In the genomic region with DNA sequence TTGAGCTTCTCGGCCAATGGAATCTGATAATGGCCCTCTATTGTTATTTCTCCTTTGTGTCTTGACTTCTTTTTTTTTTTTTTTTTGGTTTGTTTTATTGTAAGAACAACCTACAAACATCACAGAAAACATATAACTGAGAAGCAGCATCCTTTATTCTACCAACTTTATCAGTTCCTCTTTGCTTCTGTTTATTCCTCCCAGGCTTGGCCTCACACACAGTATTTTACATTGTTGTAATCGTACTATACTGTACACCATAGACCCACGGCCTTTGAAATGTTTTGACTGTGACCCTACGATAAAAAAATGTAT, we compare ENCODE assay signal across 1 cellular context.
TF ChIP-seq lines count a peak whose summit lies in the region.

No MANE protein-coding gene starts in this region.

TF ChIP-seq in K562, 482 proteins besides CTCF, POLR2A, EP300 and RAD21 (continued from another document):
- TF ChIP-seq, protein P1, sequence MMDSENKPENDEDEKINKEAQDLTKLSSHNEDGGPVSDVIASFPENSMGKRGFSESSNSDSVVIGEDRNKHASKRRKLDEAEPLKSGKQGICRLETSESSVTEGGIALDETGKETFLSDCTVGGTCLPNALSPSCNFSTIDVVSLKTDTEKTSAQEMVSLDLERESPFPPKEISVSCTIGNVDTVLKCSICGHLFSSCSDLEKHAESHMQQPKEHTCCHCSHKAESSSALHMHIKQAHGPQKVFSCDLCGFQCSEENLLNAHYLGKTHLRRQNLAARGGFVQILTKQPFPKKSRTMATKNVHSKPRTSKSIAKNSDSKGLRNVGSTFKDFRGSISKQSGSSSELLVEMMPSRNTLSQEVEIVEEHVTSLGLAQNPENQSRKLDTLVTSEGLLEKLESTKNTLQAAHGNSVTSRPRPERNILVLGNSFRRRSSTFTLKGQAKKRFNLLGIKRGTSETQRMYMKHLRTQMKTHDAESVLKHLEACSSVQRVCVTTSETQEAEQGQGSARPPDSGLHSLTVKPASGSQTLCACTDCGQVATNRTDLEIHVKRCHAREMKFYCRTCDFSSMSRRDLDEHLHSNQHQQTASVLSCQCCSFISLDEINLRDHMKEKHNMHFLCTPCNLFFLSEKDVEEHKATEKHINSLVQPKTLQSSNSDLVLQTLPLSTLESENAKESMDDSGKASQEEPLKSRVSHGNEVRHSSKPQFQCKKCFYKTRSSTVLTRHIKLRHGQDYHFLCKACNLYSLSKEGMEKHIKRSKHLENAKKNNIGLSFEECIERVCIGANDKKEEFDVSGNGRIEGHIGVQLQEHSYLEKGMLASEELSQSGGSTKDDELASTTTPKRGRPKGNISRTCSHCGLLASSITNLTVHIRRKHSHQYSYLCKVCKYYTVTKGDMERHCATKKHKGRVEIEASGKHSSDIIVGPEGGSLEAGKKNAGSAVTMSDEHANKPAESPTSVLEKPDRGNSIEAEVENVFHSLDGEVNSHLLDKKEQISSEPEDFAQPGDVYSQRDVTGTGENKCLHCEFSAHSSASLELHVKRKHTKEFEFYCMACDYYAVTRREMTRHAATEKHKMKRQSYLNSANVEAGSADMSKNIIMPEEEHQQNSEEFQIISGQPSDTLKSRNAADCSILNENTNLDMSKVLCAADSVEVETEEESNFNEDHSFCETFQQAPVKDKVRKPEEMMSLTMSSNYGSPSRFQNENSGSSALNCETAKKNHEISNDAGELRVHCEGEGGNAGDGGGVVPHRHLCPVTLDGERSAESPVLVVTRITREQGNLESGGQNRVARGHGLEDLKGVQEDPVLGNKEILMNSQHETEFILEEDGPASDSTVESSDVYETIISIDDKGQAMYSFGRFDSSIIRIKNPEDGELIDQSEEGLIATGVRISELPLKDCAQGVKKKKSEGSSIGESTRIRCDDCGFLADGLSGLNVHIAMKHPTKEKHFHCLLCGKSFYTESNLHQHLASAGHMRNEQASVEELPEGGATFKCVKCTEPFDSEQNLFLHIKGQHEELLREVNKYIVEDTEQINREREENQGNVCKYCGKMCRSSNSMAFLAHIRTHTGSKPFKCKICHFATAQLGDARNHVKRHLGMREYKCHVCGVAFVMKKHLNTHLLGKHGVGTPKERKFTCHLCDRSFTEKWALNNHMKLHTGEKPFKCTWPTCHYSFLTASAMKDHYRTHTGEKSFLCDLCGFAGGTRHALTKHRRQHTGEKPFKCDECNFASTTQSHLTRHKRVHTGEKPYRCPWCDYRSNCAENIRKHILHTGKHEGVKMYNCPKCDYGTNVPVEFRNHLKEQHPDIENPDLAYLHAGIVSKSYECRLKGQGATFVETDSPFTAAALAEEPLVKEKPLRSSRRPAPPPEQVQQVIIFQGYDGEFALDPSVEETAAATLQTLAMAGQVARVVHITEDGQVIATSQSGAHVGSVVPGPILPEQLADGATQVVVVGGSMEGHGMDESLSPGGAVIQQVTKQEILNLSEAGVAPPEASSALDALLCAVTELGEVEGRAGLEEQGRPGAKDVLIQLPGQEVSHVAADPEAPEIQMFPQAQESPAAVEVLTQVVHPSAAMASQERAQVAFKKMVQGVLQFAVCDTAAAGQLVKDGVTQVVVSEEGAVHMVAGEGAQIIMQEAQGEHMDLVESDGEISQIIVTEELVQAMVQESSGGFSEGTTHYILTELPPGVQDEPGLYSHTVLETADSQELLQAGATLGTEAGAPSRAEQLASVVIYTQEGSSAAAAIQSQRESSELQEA (IDR thresholded peaks at IDR 0.05; ENCODE audit: low read depth) = no peak
- TF ChIP-seq KLF16 (IDR thresholded peaks at IDR 0.05) = no peak
- TF ChIP-seq, protein P2, sequence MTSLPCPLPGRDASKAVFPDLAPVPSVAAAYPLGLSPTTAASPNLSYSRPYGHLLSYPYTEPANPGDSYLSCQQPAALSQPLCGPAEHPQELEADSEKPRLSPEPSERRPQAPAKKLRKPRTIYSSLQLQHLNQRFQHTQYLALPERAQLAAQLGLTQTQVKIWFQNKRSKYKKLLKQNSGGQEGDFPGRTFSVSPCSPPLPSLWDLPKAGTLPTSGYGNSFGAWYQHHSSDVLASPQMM (CRISPR knock-in tag; IDR thresholded peaks at IDR 0.05) = no peak
- no peak for TF ChIP-seq HNRNPLL (IDR thresholded peaks at IDR 0.05; ENCODE audit: low read depth, low read length, poor library complexity, severe bottlenecking)
- TF ChIP-seq, protein P3, sequence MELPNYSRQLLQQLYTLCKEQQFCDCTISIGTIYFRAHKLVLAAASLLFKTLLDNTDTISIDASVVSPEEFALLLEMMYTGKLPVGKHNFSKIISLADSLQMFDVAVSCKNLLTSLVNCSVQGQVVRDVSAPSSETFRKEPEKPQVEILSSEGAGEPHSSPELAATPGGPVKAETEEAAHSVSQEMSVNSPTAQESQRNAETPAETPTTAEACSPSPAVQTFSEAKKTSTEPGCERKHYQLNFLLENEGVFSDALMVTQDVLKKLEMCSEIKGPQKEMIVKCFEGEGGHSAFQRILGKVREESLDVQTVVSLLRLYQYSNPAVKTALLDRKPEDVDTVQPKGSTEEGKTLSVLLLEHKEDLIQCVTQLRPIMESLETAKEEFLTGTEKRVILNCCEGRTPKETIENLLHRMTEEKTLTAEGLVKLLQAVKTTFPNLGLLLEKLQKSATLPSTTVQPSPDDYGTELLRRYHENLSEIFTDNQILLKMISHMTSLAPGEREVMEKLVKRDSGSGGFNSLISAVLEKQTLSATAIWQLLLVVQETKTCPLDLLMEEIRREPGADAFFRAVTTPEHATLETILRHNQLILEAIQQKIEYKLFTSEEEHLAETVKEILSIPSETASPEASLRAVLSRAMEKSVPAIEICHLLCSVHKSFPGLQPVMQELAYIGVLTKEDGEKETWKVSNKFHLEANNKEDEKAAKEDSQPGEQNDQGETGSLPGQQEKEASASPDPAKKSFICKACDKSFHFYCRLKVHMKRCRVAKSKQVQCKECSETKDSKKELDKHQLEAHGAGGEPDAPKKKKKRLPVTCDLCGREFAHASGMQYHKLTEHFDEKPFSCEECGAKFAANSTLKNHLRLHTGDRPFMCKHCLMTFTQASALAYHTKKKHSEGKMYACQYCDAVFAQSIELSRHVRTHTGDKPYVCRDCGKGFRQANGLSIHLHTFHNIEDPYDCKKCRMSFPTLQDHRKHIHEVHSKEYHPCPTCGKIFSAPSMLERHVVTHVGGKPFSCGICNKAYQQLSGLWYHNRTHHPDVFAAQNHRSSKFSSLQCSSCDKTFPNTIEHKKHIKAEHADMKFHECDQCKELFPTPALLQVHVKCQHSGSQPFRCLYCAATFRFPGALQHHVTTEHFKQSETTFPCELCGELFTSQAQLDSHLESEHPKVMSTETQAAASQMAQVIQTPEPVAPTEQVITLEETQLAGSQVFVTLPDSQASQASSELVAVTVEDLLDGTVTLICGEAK (IDR thresholded peaks at IDR 0.05) = peak; percentile 58
- TF ChIP-seq, protein P3 (CRISPR knock-in tag; IDR thresholded peaks at IDR 0.05) = no peak
- TF ChIP-seq ZNF316 (IDR thresholded peaks at IDR 0.05) = no peak
- no peak for TF ChIP-seq HDAC8 (tag; IDR thresholded peaks at IDR 0.05)
- no peak for TF ChIP-seq ETV6 (IDR thresholded peaks at IDR 0.05; ENCODE audit: borderline replicate concordance in 1 of 2, low read depth in 2 of 2, low read length in 1 of 2)
- TF ChIP-seq ETV6 (CRISPR knock-in tag; IDR thresholded peaks at IDR 0.05; ENCODE audit: borderline replicate concordance) = no peak
- no peak for TF ChIP-seq NBN (IDR thresholded peaks at IDR 0.05; ENCODE audit: low read depth)
- TF ChIP-seq, protein P4, sequence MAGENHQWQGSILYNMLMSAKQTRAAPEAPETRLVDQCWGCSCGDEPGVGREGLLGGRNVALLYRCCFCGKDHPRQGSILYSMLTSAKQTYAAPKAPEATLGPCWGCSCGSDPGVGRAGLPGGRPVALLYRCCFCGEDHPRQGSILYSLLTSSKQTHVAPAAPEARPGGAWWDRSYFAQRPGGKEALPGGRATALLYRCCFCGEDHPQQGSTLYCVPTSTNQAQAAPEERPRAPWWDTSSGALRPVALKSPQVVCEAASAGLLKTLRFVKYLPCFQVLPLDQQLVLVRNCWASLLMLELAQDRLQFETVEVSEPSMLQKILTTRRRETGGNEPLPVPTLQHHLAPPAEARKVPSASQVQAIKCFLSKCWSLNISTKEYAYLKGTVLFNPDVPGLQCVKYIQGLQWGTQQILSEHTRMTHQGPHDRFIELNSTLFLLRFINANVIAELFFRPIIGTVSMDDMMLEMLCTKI (IDR thresholded peaks at IDR 0.05; ENCODE audit: partially characterized antibody) = no peak
- TF ChIP-seq RBM25 (IDR thresholded peaks at IDR 0.05; ENCODE audit: low read depth, low read length, severe bottlenecking) = no peak
- no peak for TF ChIP-seq DACH1 (IDR thresholded peaks at IDR 0.05; ENCODE audit: partially characterized antibody)
- 0 out of 2 replicates have a peak, but pooled peaks have one; percentile 9 for TF ChIP-seq GTF2E2 (tag; IDR thresholded peaks at IDR 0.05)
- 0 out of 2 replicates have a peak, but pooled peaks have one; percentile 20 for TF ChIP-seq ZBTB1 (CRISPR knock-in tag; IDR thresholded peaks at IDR 0.05; ENCODE audit: borderline replicate concordance, low read depth)
- no peak for TF ChIP-seq ERF (CRISPR knock-in tag; IDR thresholded peaks at IDR 0.05)
- no peak for TF ChIP-seq POLR2H (tag; IDR thresholded peaks at IDR 0.05; ENCODE audit: low read depth)
- no peak for TF ChIP-seq KDM1A (IDR thresholded peaks at IDR 0.05)
TF ChIP-seq in K562: peak in this region for 4.
